Comparison of ENCODE assay signal across 7 cellular contexts in the genomic region with DNA sequence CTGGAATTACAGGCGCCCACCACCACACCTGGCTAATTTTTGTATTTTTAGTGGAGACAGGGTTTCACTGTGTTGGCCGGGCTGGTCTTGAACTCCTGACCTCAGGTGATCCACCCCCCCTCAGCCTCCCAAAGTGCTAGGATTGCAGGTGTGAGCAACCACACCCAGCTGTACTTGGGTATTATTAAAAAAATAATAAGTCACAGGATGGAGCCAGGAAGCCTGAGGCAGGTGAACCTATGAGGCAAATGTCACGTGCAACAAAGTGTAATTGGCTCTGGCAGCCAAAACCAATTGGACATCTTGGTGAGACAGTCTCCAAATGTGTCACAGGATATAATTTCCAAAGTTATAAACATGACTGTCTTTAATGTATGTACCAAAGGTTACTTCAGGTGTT. TPM values are rescaled to one million over a fixed set of nuclear protein-coding genes. Genes with fewer than 3 reads are reported as not detected.
DNase-seq lines count a peak whose midpoint lies in the region; ATAC-seq and TF ChIP-seq lines count a peak whose summit lies in the region.
"Not testable (repeated sequence)": the region's sequence is repeated elsewhere in the genome, so short reads cannot be mapped to it uniquely, and the experiment has no call there.

No MANE protein-coding gene starts in this region.

- not testable (repeated sequence) for H3K4me3 ChIP-seq in DOHH2 (ENCODE audit: low read length); OCI-LY7 (ENCODE audit: low read depth, low read length, poor library complexity, severe bottlenecking); gastroesophageal sphincter; muscle layer of colon (ENCODE audit: low read depth in 1 of 2, low read length in 2 of 2); skeletal muscle tissue (ENCODE audit: low read length in 3 of 3)

- not testable (repeated sequence) for TF ChIP-seq EP300 in gastroesophageal sphincter (IDR thresholded peaks at IDR 0.05)

- peaks cover 81% of the 10 kb centered on the region for H3K4me1 ChIP-seq in DOHH2 (ENCODE audit: control insufficient read depth, low read length)
- peaks cover 53% of the 10 kb centered on the region for H3K4me1 ChIP-seq in OCI-LY7 (ENCODE audit: insufficient read depth, low read length, poor library complexity, severe bottlenecking)
- H3K4me1 ChIP-seq in gastroesophageal sphincter = peaks cover 9 to 72% (median 49%) of the 10 kb centered on the region in 3 donors
- H3K4me1 ChIP-seq in muscle layer of colon (ENCODE audit: insufficient read depth, low read length) = peaks cover 46% of the 10 kb centered on the region
- H3K4me1 ChIP-seq in skeletal muscle tissue (ENCODE audit: control insufficient read depth in 3 of 3, insufficient read depth in 3 of 3, low read length in 3 of 3) = peaks cover 42 to 66% (median 59%) of the 10 kb centered on the region in 3 donors

- not testable (repeated sequence) for H3K9ac ChIP-seq in muscle layer of colon (ENCODE audit: low read length); skeletal muscle tissue (ENCODE audit: low read depth in 1 of 3, low read length in 3 of 3)

- H3K4me1 Mint-ChIP-seq in activated CD4-positive, alpha-beta T cell treated with anti-CD3 and anti-CD28 coated beads, Interleukin-2, amount 10 ng/mL, durations not matched to agents 24 days and 14 days = peaks cover 38% of the 10 kb centered on the region
- peaks cover 59% of the 10 kb centered on the region for H3K4me1 Mint-ChIP-seq in activated naive CD8-positive, alpha-beta T cell treated with anti-CD3 and anti-CD28 coated beads, Interleukin-2, amount 50 U/mL, for 24 hours

- H3K4me2 ChIP-seq in DOHH2 (ENCODE audit: low read length) = peak overlapping the region; percentile 15
- H3K4me2 ChIP-seq in OCI-LY7 (ENCODE audit: low read length) = not testable (repeated sequence)

- H3K36me3 ChIP-seq in DOHH2 (ENCODE audit: control insufficient read depth, low read length) = peaks cover 11% of the 10 kb centered on the region
- H3K36me3 ChIP-seq in OCI-LY7 (ENCODE audit: insufficient read depth, low read length); gastroesophageal sphincter; muscle layer of colon (ENCODE audit: insufficient read depth, low read length); skeletal muscle tissue (ENCODE audit: control insufficient read depth in 3 of 3, insufficient read depth in 3 of 3, low read length in 3 of 3): not testable (repeated sequence)

- H3K9me2 ChIP-seq in DOHH2 (replicated peaks; ENCODE audit: control insufficient read depth, low read length); OCI-LY7 (ENCODE audit: insufficient read depth, low read length): not testable (repeated sequence)

- WGBS in gastroesophageal sphincter (ENCODE audit: low coverage in 1 of 2), 2 donors = 80 to 100% methylated on average over 1 to 2 of the region's 3 CpGs

- CTCF ChIA-PET in OCI-LY7 (lab: Charles Lee; ENCODE audit: unreplicated experiment) = not testable (repeated sequence)

- H3K27ac Mint-ChIP-seq in activated CD4-positive, alpha-beta T cell treated with anti-CD3 and anti-CD28 coated beads, Interleukin-2, amount 10 ng/mL, durations not matched to agents 24 days and 14 days; activated naive CD8-positive, alpha-beta T cell treated with anti-CD3 and anti-CD28 coated beads, Interleukin-2, amount 50 U/mL, for 24 hours: not testable (repeated sequence)

- H3K79me2 ChIP-seq in DOHH2 (ENCODE audit: control insufficient read depth, low read length) (peaks cover 32% of the 10 kb centered on the region), OCI-LY7 (ENCODE audit: insufficient read depth, low read depth, low read length) (peaks cover 17% of the 10 kb centered on the region; the same call in 1 of the 2 replicates)

- intact Hi-C loops in OCI-LY7 (cut with micrococcal nuclease; ENCODE audit: unreplicated experiment); activated CD4-positive, alpha-beta T cell treated with anti-CD3 and anti-CD28 coated beads, Interleukin-2, amount 10 ng/mL, durations not matched to agents 24 days and 14 days (cut with micrococcal nuclease): not testable (repeated sequence)

- POLR2A ChIA-PET in OCI-LY7 (lab: Charles Lee) = interaction anchor here (6.8 kb wide), 1 partner anchor 15 kb away, joined by 108 read pairs; no protein-coding TSS in a partner anchor

- H3F3A ChIP-seq in DOHH2 (ENCODE audit: control insufficient read depth, insufficient read depth) = peaks cover 28% of the 10 kb centered on the region

- H3K4me3 Mint-ChIP-seq in activated CD4-positive, alpha-beta T cell treated with anti-CD3 and anti-CD28 coated beads, Interleukin-2, amount 10 ng/mL, durations not matched to agents 24 days and 14 days = peak overlapping the region; percentile 48
- H3K4me3 Mint-ChIP-seq in activated naive CD8-positive, alpha-beta T cell treated with anti-CD3 and anti-CD28 coated beads, Interleukin-2, amount 50 U/mL, for 24 hours = peak overlapping the region; percentile 54

- H2AFZ ChIP-seq in OCI-LY7 (ENCODE audit: low read length) = not testable (repeated sequence)

- not testable (repeated sequence) for H3K27me3 ChIP-seq in DOHH2 (ENCODE audit: control insufficient read depth, low read length); gastroesophageal sphincter; muscle layer of colon (ENCODE audit: control insufficient read depth in 1 of 2, insufficient read depth in 2 of 2, low read length in 2 of 2); skeletal muscle tissue (ENCODE audit: control insufficient read depth in 3 of 3, insufficient read depth in 3 of 3, low read length in 3 of 3)

- not testable (repeated sequence) for H3K36me3 Mint-ChIP-seq in activated CD4-positive, alpha-beta T cell treated with anti-CD3 and anti-CD28 coated beads, Interleukin-2, amount 10 ng/mL, durations not matched to agents 24 days and 14 days (ENCODE audit: low read depth); activated naive CD8-positive, alpha-beta T cell treated with anti-CD3 and anti-CD28 coated beads, Interleukin-2, amount 50 U/mL, for 24 hours (ENCODE audit: low read depth)

- not testable (repeated sequence) for BruUV-seq in OCI-LY7 (replicated peaks; lab: Mats Ljungman, UMichigan)

- H3K9me3 ChIP-seq in DOHH2 (ENCODE audit: control insufficient read depth, insufficient read depth, low read length); OCI-LY7 (ENCODE audit: low read length); gastroesophageal sphincter; muscle layer of colon (ENCODE audit: low read length); skeletal muscle tissue (ENCODE audit: control insufficient read depth in 3 of 3, low read length in 3 of 3): not testable (repeated sequence)

- ATAC-seq in activated naive CD8-positive, alpha-beta T cell treated with anti-CD3 and anti-CD28 coated beads, Interleukin-2, amount 50 U/mL, for 24 hours; gastroesophageal sphincter: not testable (repeated sequence)

- not testable (repeated sequence) for H3K9me3 Mint-ChIP-seq in activated CD4-positive, alpha-beta T cell treated with anti-CD3 and anti-CD28 coated beads, Interleukin-2, amount 10 ng/mL, durations not matched to agents 24 days and 14 days; activated naive CD8-positive, alpha-beta T cell treated with anti-CD3 and anti-CD28 coated beads, Interleukin-2, amount 50 U/mL, for 24 hours

- not testable (repeated sequence) for H4K20me1 ChIP-seq in DOHH2 (ENCODE audit: control insufficient read depth, insufficient read depth, low read depth, low read length); OCI-LY7 (ENCODE audit: insufficient read depth, low read length)

- TF ChIP-seq CTCF in DOHH2 (IDR thresholded peaks at IDR 0.05; ENCODE audit: low read depth, low read length, poor library complexity, severe bottlenecking); OCI-LY7 (conservative IDR thresholded peaks at IDR 0.05; ENCODE audit: low read length); gastroesophageal sphincter (IDR thresholded peaks at IDR 0.05): not testable (repeated sequence)

- TF ChIP-seq POLR2A in gastroesophageal sphincter (IDR thresholded peaks at IDR 0.05) = not testable (repeated sequence)

- not testable (repeated sequence) for DNase-seq in OCI-LY7 (ENCODE audit: low spot score); activated CD4-positive, alpha-beta T cell treated with anti-CD3 and anti-CD28 coated beads, Interleukin-2, amount 10 ng/mL, durations not matched to agents 24 days and 14 days; activated naive CD8-positive, alpha-beta T cell treated with anti-CD3 and anti-CD28 coated beads, Interleukin-2, amount 50 U/mL, for 24 hours

- H3K27me3 Mint-ChIP-seq in activated CD4-positive, alpha-beta T cell treated with anti-CD3 and anti-CD28 coated beads, Interleukin-2, amount 10 ng/mL, durations not matched to agents 24 days and 14 days; activated naive CD8-positive, alpha-beta T cell treated with anti-CD3 and anti-CD28 coated beads, Interleukin-2, amount 50 U/mL, for 24 hours: not testable (repeated sequence)

- H3K27ac ChIP-seq in DOHH2 (ENCODE audit: low read depth, low read length) = peak overlapping the region; percentile 34
- peak overlapping the region; percentile 12 for H3K27ac ChIP-seq in OCI-LY7 (ENCODE audit: low read depth, low read length, poor library complexity, severe bottlenecking)
- peak overlapping the region in 3 of 4 donors; percentile 37 to 98 (median 96) for H3K27ac ChIP-seq in gastroesophageal sphincter
- H3K27ac ChIP-seq in muscle layer of colon (ENCODE audit: low read depth, low read length) = peak overlapping the region; percentile 14
- H3K27ac ChIP-seq in skeletal muscle tissue (ENCODE audit: low read depth, low read length) = peak overlapping the region; percentile 100

RNA-seq across cellular contexts. Expression of a gene that starts 24.0 kb away (rescaled TPM):
- 3,446 and 3,598 TPM in 2 replicates for total RNA-seq in OCI-LY7 (2014; rRNA removed; shearing (Covaris generic))
- total RNA-seq in OCI-LY7 (2022) (5,974 and 7,097 TPM in 2 replicates), gastroesophageal sphincter (over 10,000 TPM in 2 of 4 donors, 1,000 to 10,000 TPM in 2; 2,194 to 20,520 (median 8,164) TPM), skeletal muscle tissue (7,794 TPM)
- total RNA-seq in activated CD4-positive, alpha-beta T cell treated with anti-CD3 and anti-CD28 coated beads, Interleukin-2, amount 10 ng/mL, durations not matched to agents 24 days and 14 days = 5,198 and 5,435 TPM in 2 replicates

RNA-seq across cellular contexts. Expression of a gene that starts 50.0 kb away (rescaled TPM):
- 43.2 and 56.8 TPM in 2 replicates for total RNA-seq in OCI-LY7 (2014; rRNA removed; shearing (Covaris generic))
- total RNA-seq in OCI-LY7 (2022) (62.9 and 70.0 TPM in 2 replicates), gastroesophageal sphincter (10 to 100 TPM; 70.6 to 97.6 (median 89.2) TPM), skeletal muscle tissue (36.0 TPM)
- 94.2 and 95.8 TPM in 2 replicates for total RNA-seq in activated CD4-positive, alpha-beta T cell treated with anti-CD3 and anti-CD28 coated beads, Interleukin-2, amount 10 ng/mL, durations not matched to agents 24 days and 14 days

RNA-seq across cellular contexts. Expression of a gene that starts 52.3 kb away (rescaled TPM):
- total RNA-seq in OCI-LY7 (2014; rRNA removed; shearing (Covaris generic)) = 30.1 and 52.2 TPM in 2 replicates
- total RNA-seq in OCI-LY7 (2022) (390 and 440 TPM in 2 replicates), gastroesophageal sphincter (100 to 1,000 TPM in 2 of 4 donors, 10 to 100 TPM in 2; 21.0 to 341 (median 183) TPM), skeletal muscle tissue (26.1 TPM)
- total RNA-seq in activated CD4-positive, alpha-beta T cell treated with anti-CD3 and anti-CD28 coated beads, Interleukin-2, amount 10 ng/mL, durations not matched to agents 24 days and 14 days = 410 and 411 TPM in 2 replicates

Comparison
In these comparisons a context has a peak if more than half of its experiments do, and no peak if none do; other contexts are left out.
1. H3K27ac ChIP-seq: peak in every context shown above with its lines; median percentile 100 in skeletal muscle tissue; 96 in gastroesophageal sphincter; 34 in DOHH2; 14 in muscle layer of colon; 12 in OCI-LY7.